ENCODE assay signal across 22 cellular contexts in genomic region chr11:47052576-47052975, GRCh38.
DNase-seq lines count a peak whose midpoint lies in the region; ATAC-seq, FAIRE-seq and TF ChIP-seq lines count a peak whose summit lies in the region.
"Had no signal": no experiment of that assay in that cellular context is flagged by ENCODE, and none has a peak within 500 bp of the region (broad histone marks: within the 10 kb centered on the region; RNA-seq: fewer than 3 reads in every experiment).

No MANE protein-coding gene starts in this region.

- ATAC-seq in Panc1 (no peak), esophagus mucosa (no peak)
- ATAC-seq in activated naive CD4-positive, alpha-beta T cell treated with anti-CD3 and anti-CD28 coated beads, Interleukin-2, amount 50 U/mL, for 72 hours = no peak

- H2AFZ ChIP-seq in astrocyte (ENCODE audit: low read depth, low read length) = no peak overlapping the region

- no peak overlapping the region for H3K4me2 ChIP-seq in astrocyte (ENCODE audit: low read length)

- intact Hi-C loops in Panc1 (cut with micrococcal nuclease; ENCODE audit: unreplicated experiment) = no loop called here

- DNase-seq in Panc1 (ENCODE audit: low read depth, low spot score) (no peak), astrocyte (ENCODE audit: low read depth) (no peak), mesothelial cell of epicardium (ENCODE audit: low spot score in 2 of 2, unreplicated experiment in 2 of 2) (no peak), GM03348 (ENCODE audit: low spot score) (no peak)
- no peak for DNase-seq in stimulated activated CD4-positive, alpha-beta T cell treated with anti-CD3 and anti-CD28 coated beads, Interleukin-4, amount 100 ng/mL, for 4 hours
- DNase-seq in activated naive CD4-positive, alpha-beta T cell treated with anti-CD3 and anti-CD28 coated beads, Interleukin-2, amount 50 U/mL, for 72 hours (ENCODE audit: low spot score in 2 of 2) = no peak
- DNase-seq: ACHN; BE2C; C1 segment of cervical spinal cord; CD4-positive, CD25-positive, alpha-beta regulatory T cell; CD8-positive, alpha-beta memory T cell; COR-L47; DMS153; DMS79; GDM1 had no signal

- no peak for TF ChIP-seq CTCF in Panc1 (IDR thresholded peaks at IDR 0.05)
- no peak for TF ChIP-seq CTCF in astrocyte (IDR thresholded peaks at IDR 0.05; ENCODE audit: insufficient read depth, low read depth, low read length)
- TF ChIP-seq CTCF in mesothelial cell of epicardium (IDR thresholded peaks at IDR 0.05; ENCODE audit: unreplicated experiment) = no peak

- CTCF ChIA-PET in Panc1 (lab: Charles Lee) = no interaction called here

- H3K4me3 ChIP-seq in Panc1 (ENCODE audit: low read depth in 2 of 2, low read length in 2 of 2) (no peak overlapping the region), astrocyte (ENCODE audit: insufficient read depth, low read depth, low read length) (no peak overlapping the region), stomach smooth muscle (ENCODE audit: low read length in 2 of 2) (no peak overlapping the region)
- H3K4me3 ChIP-seq: HAP-1 had no signal

- H3K36me3 Mint-ChIP-seq in astrocyte (ENCODE audit: low read depth, unreplicated experiment) = peaks cover 7% of the 10 kb centered on the region
- H3K36me3 Mint-ChIP-seq in mesothelial cell of epicardium = peaks cover 20% of the 10 kb centered on the region
- peaks cover 5 to 11% of the 10 kb centered on the region in 2 donors for H3K36me3 Mint-ChIP-seq in activated naive CD4-positive, alpha-beta T cell treated with anti-CD3 and anti-CD28 coated beads, Interleukin-2, amount 50 U/mL, for 72 hours

- H3K27ac Mint-ChIP-seq in astrocyte (ENCODE audit: unreplicated experiment) (peak overlapping the region; percentile 47), mesothelial cell of epicardium (peak overlapping the region; percentile 2)
- no peak overlapping the region for H3K27ac Mint-ChIP-seq in activated naive CD4-positive, alpha-beta T cell treated with anti-CD3 and anti-CD28 coated beads, Interleukin-2, amount 50 U/mL, for 72 hours
- H3K27ac Mint-ChIP-seq: CD8-positive, alpha-beta memory T cell had no signal

- BruUV-seq in Panc1 (replicated peaks; lab: Mats Ljungman, UMichigan) = TSS peak; percentile 29

- H3K36me3 ChIP-seq in Panc1 (ENCODE audit: control insufficient read depth, insufficient read depth, low read length) (no peaks in the 10 kb centered on the region), astrocyte (ENCODE audit: insufficient read depth, low read length) (no peaks in the 10 kb centered on the region), stomach smooth muscle (ENCODE audit: control insufficient read depth in 2 of 2, insufficient read depth in 2 of 2, low read length in 2 of 2) (no peaks in the 10 kb centered on the region)
- H3K36me3 ChIP-seq: BE2C, HAP-1 had no signal

- H3K4me1 Mint-ChIP-seq in astrocyte (ENCODE audit: low read depth, unreplicated experiment) = peaks cover 20% of the 10 kb centered on the region
- H3K4me1 Mint-ChIP-seq in mesothelial cell of epicardium = peaks cover 15% of the 10 kb centered on the region
- H3K4me1 Mint-ChIP-seq: CD8-positive, alpha-beta memory T cell had no signal

- POLR2A ChIA-PET in Panc1 (lab: Charles Lee) = no interaction called here

- no peaks in the 10 kb centered on the region for H3K4me1 ChIP-seq in Panc1 (ENCODE audit: control insufficient read depth, insufficient read depth, low read length)
- peaks cover 11% of the 10 kb centered on the region for H3K4me1 ChIP-seq in astrocyte (ENCODE audit: insufficient read depth, low read length)
- H3K4me1 ChIP-seq in stomach smooth muscle (ENCODE audit: control insufficient read depth, insufficient read depth, low read length) = peaks cover 5% of the 10 kb centered on the region
- H3K4me1 ChIP-seq: BE2C, HAP-1 had no signal

- no peaks in the 10 kb centered on the region for H3K79me2 ChIP-seq in astrocyte (ENCODE audit: insufficient read depth, low read length)

- no peak overlapping the region for H3K9ac ChIP-seq in astrocyte (ENCODE audit: low read length)
- H3K9ac ChIP-seq in stomach smooth muscle (ENCODE audit: low read length in 2 of 2) = no peak overlapping the region

- H3K9me3 ChIP-seq in Panc1 (ENCODE audit: control insufficient read depth, insufficient read depth, low read depth, low read length) (no peaks in the 10 kb centered on the region), astrocyte (ENCODE audit: insufficient read depth, low read depth, low read length) (no peaks in the 10 kb centered on the region), stomach smooth muscle (ENCODE audit: control insufficient read depth in 2 of 2, low read length in 2 of 2) (peaks cover 0 to 1% of the 10 kb centered on the region in 2 donors)
- H3K9me3 ChIP-seq: BE2C, HAP-1 had no signal

- peaks cover 3% of the 10 kb centered on the region for H3K9me3 Mint-ChIP-seq in astrocyte (ENCODE audit: unreplicated experiment)
- H3K9me3 Mint-ChIP-seq in mesothelial cell of epicardium = peaks cover 6% of the 10 kb centered on the region
- peaks cover 0 to 4% of the 10 kb centered on the region in 2 donors for H3K9me3 Mint-ChIP-seq in activated naive CD4-positive, alpha-beta T cell treated with anti-CD3 and anti-CD28 coated beads, Interleukin-2, amount 50 U/mL, for 72 hours

- no peak for FAIRE-seq in astrocyte (lab: Jason Lieb, UNC)
- FAIRE-seq: A204.1, D721Med, H1 had no signal

- H3K27me3 Mint-ChIP-seq in astrocyte (ENCODE audit: low read depth, unreplicated experiment) (no peaks in the 10 kb centered on the region), mesothelial cell of epicardium (ENCODE audit: low read depth) (no peaks in the 10 kb centered on the region)
- H3K27me3 Mint-ChIP-seq: CD4-positive, CD25-positive, alpha-beta regulatory T cell; CD8-positive, alpha-beta memory T cell had no signal

- H3K27me3 ChIP-seq in Panc1 (ENCODE audit: control insufficient read depth, insufficient read depth, low read length) = no peaks in the 10 kb centered on the region
- no peaks in the 10 kb centered on the region for H3K27me3 ChIP-seq in astrocyte (ENCODE audit: insufficient read depth, low read length)
- H3K27me3 ChIP-seq in stomach smooth muscle (ENCODE audit: control insufficient read depth in 1 of 2, insufficient read depth in 2 of 2, low read length in 2 of 2) = no peaks in the 10 kb centered on the region
- H3K27me3 ChIP-seq: BE2C had no signal

- in situ Hi-C loops in Panc1 (cut with HindIII; ENCODE audit: low pct_unique_long_range_greater_than_20kb, low sequenced_read_pairs) = no loop called here

- H3K4me3 Mint-ChIP-seq in astrocyte (ENCODE audit: unreplicated experiment) = no peak overlapping the region
- H3K4me3 Mint-ChIP-seq in mesothelial cell of epicardium = no peak overlapping the region
- H3K4me3 Mint-ChIP-seq: CD4-positive, CD25-positive, alpha-beta regulatory T cell; CD8-positive, alpha-beta memory T cell had no signal

- H4K20me1 ChIP-seq in astrocyte (ENCODE audit: insufficient read depth, low read length) = peaks cover 13% of the 10 kb centered on the region

- H3K27ac ChIP-seq in Panc1 (ENCODE audit: low read length) (no peak overlapping the region), astrocyte (ENCODE audit: low read depth, low read length) (no peak overlapping the region), stomach smooth muscle (ENCODE audit: low read length) (peak overlapping the region; percentile 59)
- H3K27ac ChIP-seq: HL-60 had no signal

Comparison
In these comparisons a context has a peak if more than half of its experiments do, and no peak if none do; other contexts are left out.
1. H3K27ac Mint-ChIP-seq: peak in astrocyte (single experiment) and mesothelial cell of epicardium (single experiment); none in activated naive CD4-positive, alpha-beta T cell treated with anti-CD3 and anti-CD28 coated beads, Interleukin-2, amount 50 U/mL, for 72 hours (0 of 2).